In genomic region chr10:60890811-60891210, GRCh38 we compare ENCODE assay signal across 23 cellular contexts.
"Had no signal": no experiment of that assay in that cellular context is flagged by ENCODE, and none has a peak within 500 bp of the region (broad histone marks: within the 10 kb centered on the region; RNA-seq: fewer than 3 reads in every experiment).

No MANE protein-coding gene starts in this region.

- H3K27me3 ChIP-seq: pancreas, spleen, suprapubic skin, tibial artery, upper lobe of right lung had no signal

- H3K4me1 ChIP-seq: lower lobe of right lung, prostate gland, spleen, suprapubic skin, upper lobe of right lung had no signal

- H3K9me3 ChIP-seq: lower lobe of right lung, pancreas, prostate gland, spleen, suprapubic skin, thoracic aorta, tibial artery, upper lobe of right lung had no signal

- ATAC-seq: lower lobe of right lung; naive thymus-derived CD8-positive, alpha-beta T cell; pancreas; sciatic nerve; stimulated activated effector memory CD8-positive, alpha-beta T cell treated with anti-CD3 and anti-CD28 coated beads, Interleukin-12 subunit alpha, Interleukin-12 subunit beta, amount 100 ng/mL, for 72 hours; upper lobe of right lung had no signal

- H3K4me3 ChIP-seq: lower lobe of right lung, pancreas, prostate gland, spleen, suprapubic skin, thoracic aorta, tibial artery, upper lobe of right lung had no signal

- DNase-seq: head of caudate nucleus; hypothalamus; immature natural killer cell; kidney; lower lobe of right lung; mammary epithelial cell; mesenchymal stem cell; naive thymus-derived CD8-positive, alpha-beta T cell; nucleus accumbens; pancreas; posterior cingulate gyrus; small intestine; spleen; stimulated activated CD4-positive, alpha-beta T cell treated with anti-CD3 and anti-CD28 coated beads, Interleukin-4, amount 100 ng/mL, for 24 hours; stimulated activated naive CD4-positive, alpha-beta T cell; tibial artery; trophoblast cell; upper lobe of right lung had no signal

- H3K36me3 ChIP-seq: pancreas, prostate gland had no signal

- H3K27ac ChIP-seq: lower lobe of right lung, pancreas, prostate gland, spleen, suprapubic skin, thoracic aorta, tibial artery, upper lobe of right lung had no signal
